Comparison of ENCODE assay signal across 7 cellular contexts in the genomic region with DNA sequence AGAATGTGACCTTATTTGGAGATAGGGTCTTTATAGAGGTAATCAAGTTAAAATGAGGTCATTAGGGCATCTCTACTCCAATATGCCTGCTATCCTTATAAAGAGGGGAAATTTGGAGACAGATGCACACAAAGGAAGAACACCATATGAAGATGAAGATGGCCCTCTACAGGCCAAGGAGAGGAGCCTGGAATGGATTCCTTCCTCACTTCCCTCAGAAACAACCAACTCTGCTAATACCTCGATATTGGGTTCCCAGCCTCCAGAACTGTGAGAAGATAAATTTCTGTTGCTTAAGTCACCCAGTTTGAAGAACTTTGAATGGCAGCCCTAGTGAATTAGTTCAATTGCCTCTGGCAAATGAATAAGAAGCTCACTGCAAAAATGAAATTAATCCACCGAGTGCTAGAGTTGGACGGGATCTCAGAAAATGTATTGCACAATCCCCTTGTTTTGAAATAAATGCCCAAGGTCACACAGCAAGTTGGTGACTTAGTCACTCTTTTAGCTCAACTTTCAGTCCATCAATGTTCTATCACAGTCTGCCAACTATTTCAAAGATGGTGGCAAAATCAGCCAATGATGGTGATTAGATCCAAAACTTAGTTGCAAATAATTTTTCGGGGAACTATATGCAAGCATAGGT. TPM values are rescaled to one million over a fixed set of nuclear protein-coding genes. Genes with fewer than 3 reads are reported as not detected.
DNase-seq lines count a peak whose midpoint lies in the region; ATAC-seq and TF ChIP-seq lines count a peak whose summit lies in the region.
"Not testable (repeated sequence)": the region's sequence is repeated elsewhere in the genome, so short reads cannot be mapped to it uniquely, and the experiment has no call there.

No MANE protein-coding gene starts in this region.

- not testable (repeated sequence) for TF ChIP-seq POLR2A in HCT116 (IDR thresholded peaks at IDR 0.05; ENCODE audit: borderline replicate concordance, extremely low read depth, insufficient read depth, insufficient read length)

- H3K4me3 ChIP-seq in HCT116 (replicated peaks in 1 of 2; ENCODE audit: low read depth in 1 of 2, low read length in 2 of 2); left lung; naive thymus-derived CD4-positive, alpha-beta T cell (ENCODE audit: low read length): not testable (repeated sequence)

- H3K4me3 Mint-ChIP-seq in naive thymus-derived CD4-positive, alpha-beta T cell, result not testable (repeated sequence)

- not testable (repeated sequence) for H3K9ac ChIP-seq in HCT116 (ENCODE audit: low read length)

- H3K4me1 ChIP-seq in HCT116 (ENCODE audit: control insufficient read depth in 1 of 2, insufficient read depth in 2 of 2, low read length in 2 of 2); foreskin keratinocyte; left lung; naive thymus-derived CD4-positive, alpha-beta T cell (ENCODE audit: control insufficient read depth in 2 of 2, insufficient read depth in 2 of 2, low read length in 2 of 2): not testable (repeated sequence)

- POLR2A ChIA-PET in HCT116 (lab: Charles Lee); naive thymus-derived CD4-positive, alpha-beta T cell (lab: Charles Lee): not testable (repeated sequence)

- not testable (repeated sequence) for H3K27ac Mint-ChIP-seq in naive thymus-derived CD4-positive, alpha-beta T cell

- H3K36me3 Mint-ChIP-seq in naive thymus-derived CD4-positive, alpha-beta T cell, result not testable (repeated sequence)

- H3K27ac ChIP-seq in HCT116 (ENCODE audit: low read depth, low read length); foreskin keratinocyte; left lung; naive thymus-derived CD4-positive, alpha-beta T cell (ENCODE audit: low read depth, low read length): not testable (repeated sequence)

- not testable (repeated sequence) for H3K9me2 ChIP-seq in HCT116 (ENCODE audit: insufficient read depth)

- H4K20me1 ChIP-seq in HCT116 (ENCODE audit: insufficient read depth), result not testable (repeated sequence)

- H3K27me3 ChIP-seq in HCT116 (ENCODE audit: insufficient read depth, low read length); foreskin keratinocyte; left lung; naive thymus-derived CD4-positive, alpha-beta T cell (ENCODE audit: control insufficient read depth in 2 of 2, insufficient read depth in 2 of 2, low read length in 2 of 2): not testable (repeated sequence)

- H3K79me2 ChIP-seq in HCT116 (ENCODE audit: insufficient read depth, low read length), result not testable (repeated sequence)

- peak; percentile 61 for ATAC-seq in HCT116
- ATAC-seq in SK-N-SH treated with all-trans-retinoic acid at 6 μM for 48 hours, result peak; percentile 19
- peak; percentile 20 for ATAC-seq in foreskin keratinocyte
- peak; percentile 40 to 47 for ATAC-seq in left cardiac atrium
- ATAC-seq in left lung, result peak; percentile 76
- peak; percentile 31 for ATAC-seq in naive thymus-derived CD4-positive, alpha-beta T cell
- ATAC-seq in sciatic nerve, result peak; percentile 82

- H3K4me2 ChIP-seq in HCT116 (ENCODE audit: low read length), result not testable (repeated sequence)

- RAD21 ChIA-PET in HCT116 (lab: Charles Lee; ENCODE audit: low non-redundant PET in 1 of 2, low total read pairs in 2 of 2, uncharacterized antibody in 2 of 2, unreplicated experiment in 2 of 2), result not testable (repeated sequence)

- not testable (repeated sequence) for H3K9me3 Mint-ChIP-seq in naive thymus-derived CD4-positive, alpha-beta T cell

- H2AFZ ChIP-seq in HCT116 (ENCODE audit: low read depth, low read length, poor library complexity, severe bottlenecking), result not testable (repeated sequence)

- BruUV-seq in HCT116 (replicated peaks; lab: Mats Ljungman, UMichigan), result not testable (repeated sequence)

- intact Hi-C loops in HCT116 (cut with micrococcal nuclease); left cardiac atrium (cut with DNase I); left lung (cut with DNase I); naive thymus-derived CD4-positive, alpha-beta T cell (cut with micrococcal nuclease); sciatic nerve (cut with DNase I): not testable (repeated sequence)

- H3K9me3 ChIP-seq in HCT116 (ENCODE audit: control insufficient read depth in 1 of 2, insufficient read depth in 1 of 2, low read depth in 1 of 2, low read length in 2 of 2); left lung; naive thymus-derived CD4-positive, alpha-beta T cell (ENCODE audit: control insufficient read depth in 2 of 3, low read length in 3 of 3): not testable (repeated sequence)

- not testable (repeated sequence) for TF ChIP-seq RAD21 in HCT116 (IDR thresholded peaks at IDR 0.05; ENCODE audit: low read depth)

- not testable (repeated sequence) for H3K27me3 Mint-ChIP-seq in naive thymus-derived CD4-positive, alpha-beta T cell

- not testable (repeated sequence) for H3K36me3 ChIP-seq in HCT116 (ENCODE audit: control insufficient read depth in 1 of 2, insufficient read depth in 2 of 2, low read length in 2 of 2); left lung; naive thymus-derived CD4-positive, alpha-beta T cell (ENCODE audit: control insufficient read depth in 2 of 3, insufficient read depth in 3 of 3, low read length in 3 of 3)

- not testable (repeated sequence) for DNase-seq in HCT116 (ENCODE audit: low read depth, low spot score); foreskin keratinocyte; left cardiac atrium; left lung; naive thymus-derived CD4-positive, alpha-beta T cell; sciatic nerve (ENCODE audit: low spot score)

- CTCF ChIA-PET in HCT116 (lab: Charles Lee); naive thymus-derived CD4-positive, alpha-beta T cell (lab: Charles Lee): not testable (repeated sequence)

- not testable (repeated sequence) for TF ChIP-seq CTCF in HCT116 (IDR thresholded peaks at IDR 0.05 in 2 of 3, conservative IDR thresholded peaks at IDR 0.05 in 1 of 3; ENCODE audit: borderline replicate concordance in 1 of 3, insufficient read depth in 1 of 3, low read depth in 2 of 3, low read length in 2 of 3); foreskin keratinocyte (conservative IDR thresholded peaks at IDR 0.05); left lung (IDR thresholded peaks at IDR 0.05)

- H3K4me1 Mint-ChIP-seq in naive thymus-derived CD4-positive, alpha-beta T cell, result not testable (repeated sequence)

RNA-seq across cellular contexts. Expression of gene FAM72B, which starts 27.1 kb away (rescaled TPM):
- total RNA-seq in HCT116 (2021; ENCODE audit: unreplicated experiment), result 10.2 TPM
- 9.8 and 10.7 TPM in 2 replicates for polyA plus RNA-seq in HCT116 (2012)
- 4.3 and 7.1 TPM in 2 replicates for total RNA-seq in foreskin keratinocyte
- 3.1 and 5.8 TPM in 2 replicates for polyA plus RNA-seq in foreskin keratinocyte
- total RNA-seq in left cardiac atrium, result under 1 TPM; 0.68 to 0.94 TPM
- 1 to 10 TPM; 1.1 to 1.4 TPM for total RNA-seq in left lung
- 10 to 100 TPM in 1 of 5 experiments, 1 to 10 TPM in 1, under 1 TPM in 2, not detected in 1; 0.51 to 14.2 (median 1.2) TPM for total RNA-seq in naive thymus-derived CD4-positive, alpha-beta T cell
- polyA plus RNA-seq in naive thymus-derived CD4-positive, alpha-beta T cell, result under 1 TPM; 0.27 to 0.35 TPM
- 0.89 TPM for total RNA-seq in sciatic nerve

RNA-seq across cellular contexts. Expression of gene SRGAP2C, which starts 27.7 kb away (rescaled TPM):
- total RNA-seq in HCT116 (2021; ENCODE audit: unreplicated experiment) (21.3 TPM), foreskin keratinocyte (12.1 and 17.6 TPM in 2 replicates), left cardiac atrium (10 to 100 TPM; 16.9 to 21.8 TPM), left lung (10 to 100 TPM; 23.4 to 28.1 TPM), sciatic nerve (69.9 TPM)
- 2.5 and 3.0 TPM in 2 replicates for polyA plus RNA-seq in HCT116 (2012)
- 2.5 and 4.0 TPM in 2 replicates for polyA plus RNA-seq in foreskin keratinocyte
- total RNA-seq in naive thymus-derived CD4-positive, alpha-beta T cell, result 10 to 100 TPM in 4 of 5 experiments, 1 to 10 TPM in 1; 6.8 to 43.4 (median 22.9) TPM
- 1 to 10 TPM; 1.2 to 1.8 TPM for polyA plus RNA-seq in naive thymus-derived CD4-positive, alpha-beta T cell

Comparison
In these comparisons a context has a peak if more than half of its experiments do, and no peak if none do; other contexts are left out.
1. ATAC-seq: peak in every context shown above with its lines; median percentile 82 in sciatic nerve; 76 in left lung; 61 in HCT116; 44 in left cardiac atrium; 31 in naive thymus-derived CD4-positive, alpha-beta T cell; 20 in foreskin keratinocyte; 19 in SK-N-SH treated with all-trans-retinoic acid at 6 μM for 48 hours.